Comparison of ENCODE assay signal across 28 cellular contexts in the genomic region with DNA sequence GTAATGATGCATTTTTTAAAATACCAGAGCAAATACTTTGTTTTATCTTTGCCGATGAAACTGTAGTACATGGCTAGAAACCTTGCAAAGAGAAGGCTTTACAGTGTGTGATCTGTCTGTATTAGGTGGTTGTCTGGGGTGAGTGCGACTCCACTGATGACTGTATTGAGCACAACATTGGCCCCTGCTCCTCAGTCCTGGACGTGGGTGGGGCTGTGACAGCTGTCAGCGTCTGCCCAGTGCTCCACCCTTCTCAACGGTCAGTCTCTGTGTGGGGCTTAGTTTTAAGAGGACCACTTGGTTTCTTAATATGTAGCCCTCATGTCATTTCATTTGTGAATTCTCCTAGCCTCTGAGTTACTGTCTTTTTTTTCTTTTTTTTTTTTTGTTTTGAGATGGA.
"Had no signal": no experiment of that assay in that cellular context is flagged by ENCODE, and none has a peak within 500 bp of the region (broad histone marks: within the 10 kb centered on the region; RNA-seq: fewer than 3 reads in every experiment).

No MANE protein-coding gene starts in this region.

- H3K27ac Mint-ChIP-seq: activated CD4-positive, alpha-beta memory T cell treated with anti-CD3 and anti-CD28 coated beads for 36 hours; activated CD4-positive, alpha-beta T cell treated with anti-CD3 and anti-CD28 coated beads for 36 hours; activated CD4-positive, alpha-beta T cell treated with anti-CD3 and anti-CD28 coated beads, Interleukin-2, amount 10 ng/mL, durations not matched to agents 24 days and 14 days; activated naive CD4-positive, alpha-beta T cell treated with anti-CD3 and anti-CD28 coated beads, Interleukin-2, amount 10 ng/mL, durations not matched to agents 7 days and 5 days; activated naive CD8-positive, alpha-beta T cell treated with anti-CD3 and anti-CD28 coated beads, Interleukin-2, amount 10 ng/mL, durations not matched to agents 7 days and 5 days; activated T-cell treated with anti-CD3 and anti-CD28 coated beads, Interleukin-2, amount 50 U/mL, for 24 hours; activated T-cell treated with anti-CD3 and anti-CD28 coated beads, Interleukin-2, amount 50 U/mL, for 72 hours; brain had no signal

- H3K4me1 Mint-ChIP-seq: activated CD4-positive, alpha-beta T cell treated with anti-CD3 and anti-CD28 coated beads, Interleukin-2, amount 10 ng/mL, durations not matched to agents 24 days and 14 days; activated naive CD4-positive, alpha-beta T cell treated with anti-CD3 and anti-CD28 coated beads, Interleukin-2, amount 10 ng/mL, durations not matched to agents 7 days and 5 days; brain had no signal

- H3K4me3 ChIP-seq: ascending aorta, breast epithelium, cardiac muscle cell, colonic mucosa, esophagus squamous epithelium, gastroesophageal sphincter had no signal

- H3K9me3 ChIP-seq: ascending aorta, breast epithelium, colonic mucosa, esophagus squamous epithelium, gastroesophageal sphincter had no signal

- H3K4me3 Mint-ChIP-seq: activated CD4-positive, alpha-beta memory T cell treated with anti-CD3 and anti-CD28 coated beads for 36 hours; activated CD4-positive, alpha-beta T cell treated with anti-CD3 and anti-CD28 coated beads for 36 hours; activated CD4-positive, alpha-beta T cell treated with anti-CD3 and anti-CD28 coated beads, Interleukin-2, amount 10 ng/mL, durations not matched to agents 24 days and 14 days; activated naive CD4-positive, alpha-beta T cell treated with anti-CD3 and anti-CD28 coated beads, Interleukin-2, amount 10 ng/mL, durations not matched to agents 7 days and 5 days; activated naive CD8-positive, alpha-beta T cell treated with anti-CD3 and anti-CD28 coated beads, Interleukin-2, amount 10 ng/mL, durations not matched to agents 7 days and 5 days; activated T-cell treated with anti-CD3 and anti-CD28 coated beads, Interleukin-2, amount 50 U/mL, for 24 hours; activated T-cell treated with anti-CD3 and anti-CD28 coated beads, Interleukin-2, amount 50 U/mL, for 72 hours; brain had no signal

- H3K27me3 Mint-ChIP-seq: activated CD4-positive, alpha-beta memory T cell treated with anti-CD3 and anti-CD28 coated beads for 36 hours; activated CD4-positive, alpha-beta T cell treated with anti-CD3 and anti-CD28 coated beads for 36 hours; activated CD4-positive, alpha-beta T cell treated with anti-CD3 and anti-CD28 coated beads, Interleukin-2, amount 10 ng/mL, durations not matched to agents 24 days and 14 days; activated naive CD4-positive, alpha-beta T cell treated with anti-CD3 and anti-CD28 coated beads, Interleukin-2, amount 10 ng/mL, durations not matched to agents 7 days and 5 days; activated naive CD8-positive, alpha-beta T cell treated with anti-CD3 and anti-CD28 coated beads, Interleukin-2, amount 10 ng/mL, durations not matched to agents 7 days and 5 days; activated T-cell treated with anti-CD3 and anti-CD28 coated beads, Interleukin-2, amount 50 U/mL, for 24 hours; brain had no signal

- H3K9me3 Mint-ChIP-seq: activated CD4-positive, alpha-beta memory T cell treated with anti-CD3 and anti-CD28 coated beads for 36 hours; activated CD4-positive, alpha-beta T cell treated with anti-CD3 and anti-CD28 coated beads, Interleukin-2, amount 10 ng/mL, durations not matched to agents 24 days and 14 days; activated naive CD4-positive, alpha-beta T cell treated with anti-CD3 and anti-CD28 coated beads, Interleukin-2, amount 10 ng/mL, durations not matched to agents 7 days and 5 days; activated naive CD4-positive, alpha-beta T cell treated with anti-CD3 and anti-CD28 coated beads, Interleukin-2, amount 50 U/mL, for 72 hours; activated naive CD8-positive, alpha-beta T cell treated with anti-CD3 and anti-CD28 coated beads, Interleukin-2, amount 10 ng/mL, durations not matched to agents 7 days and 5 days; activated T-cell treated with anti-CD3 and anti-CD28 coated beads, Interleukin-2, amount 50 U/mL, for 24 hours; activated T-cell treated with anti-CD3 and anti-CD28 coated beads, Interleukin-2, amount 50 U/mL, for 72 hours; brain had no signal

- H3K27me3 ChIP-seq: ascending aorta, breast epithelium, cardiac muscle cell, colonic mucosa, esophagus squamous epithelium, gastroesophageal sphincter had no signal

- ATAC-seq: activated CD4-positive, alpha-beta T cell treated with anti-CD3 and anti-CD28 coated beads for 36 hours; activated naive CD4-positive, alpha-beta T cell treated with anti-CD3 and anti-CD28 coated beads, Interleukin-2, amount 50 U/mL, for 72 hours; activated T-cell treated with anti-CD3 and anti-CD28 coated beads, Interleukin-2, amount 50 U/mL, for 72 hours; gastroesophageal sphincter had no signal

- H3K36me3 ChIP-seq: breast epithelium, colonic mucosa had no signal

- H3K27ac ChIP-seq: ascending aorta, breast epithelium, cardiac muscle cell, colonic mucosa, epithelial cell of prostate, esophagus squamous epithelium, gastroesophageal sphincter had no signal

- H3K36me3 Mint-ChIP-seq: activated naive CD4-positive, alpha-beta T cell treated with anti-CD3 and anti-CD28 coated beads, Interleukin-2, amount 50 U/mL, for 72 hours had no signal

- DNase-seq: activated CD4-positive, alpha-beta memory T cell treated with anti-CD3 and anti-CD28 coated beads for 36 hours; activated CD4-positive, alpha-beta T cell treated with anti-CD3 and anti-CD28 coated beads for 36 hours; activated CD4-positive, alpha-beta T cell treated with anti-CD3 and anti-CD28 coated beads, Interleukin-2, amount 10 ng/mL, durations not matched to agents 24 days and 14 days; activated CD4-positive, CD25-positive, alpha-beta regulatory T cell; activated CD4-positive, CD25-positive, alpha-beta regulatory T cell treated with anti-CD3 and anti-CD28 coated beads, Interleukin-2, amount 50 U/mL, for 72 hours; activated CD8-positive, alpha-beta memory T cell treated with anti-CD3 and anti-CD28 coated beads, Interleukin-2, amount 50 U/mL, for 48 hours; activated gamma-delta T cell; activated naive CD4-positive, alpha-beta T cell; activated naive CD4-positive, alpha-beta T cell treated with anti-CD3 and anti-CD28 coated beads, Interleukin-2, amount 10 ng/mL, durations not matched to agents 7 days and 5 days; activated naive CD8-positive, alpha-beta T cell treated with anti-CD3 and anti-CD28 coated beads, Interleukin-2, amount 10 ng/mL, durations not matched to agents 7 days and 5 days; activated T-cell treated with anti-CD3 and anti-CD28 coated beads for 4 hours; activated T-cell treated with anti-CD3 and anti-CD28 coated beads, Interleukin-2, amount 50 U/mL, for 24 hours; activated T-cell treated with anti-CD3 and anti-CD28 coated beads, Interleukin-2, amount 50 U/mL, for 72 hours; central memory CD4-positive, alpha-beta T cell; cerebellar nuclear complex; colonic mucosa; effector CD8-positive, alpha-beta T cell; esophagus squamous epithelium; foreskin melanocyte; head of caudate nucleus; T-helper 2 cell had no signal

- H3K4me1 ChIP-seq: ascending aorta, breast epithelium, colonic mucosa, esophagus squamous epithelium, gastroesophageal sphincter had no signal
